ENCODE assay signal across 1 cellular context in genomic region chr17:63490858-63491400, GRCh38.
TF ChIP-seq lines count a peak whose summit lies in the region.

No MANE protein-coding gene starts in this region.

TF ChIP-seq in K562, 482 proteins besides CTCF, POLR2A, EP300 and RAD21:
- TF ChIP-seq TAL1 (IDR thresholded peaks at IDR 0.05): no peak
- TF ChIP-seq EZH2 (IDR thresholded peaks at IDR 0.05; ENCODE audit: borderline replicate concordance, low read depth, low read length): 0 out of 2 replicates have a peak, but pooled peaks have one; percentile 21
